8 cellular contexts compared by ENCODE assay signal in genomic region chr10:96129387-96130325, GRCh38. TPM values are rescaled to one million over a fixed set of nuclear protein-coding genes. Genes with fewer than 3 reads are reported as not detected.
DNase-seq lines count a peak whose midpoint lies in the region; ATAC-seq and TF ChIP-seq lines count a peak whose summit lies in the region.

A gene with protein sequence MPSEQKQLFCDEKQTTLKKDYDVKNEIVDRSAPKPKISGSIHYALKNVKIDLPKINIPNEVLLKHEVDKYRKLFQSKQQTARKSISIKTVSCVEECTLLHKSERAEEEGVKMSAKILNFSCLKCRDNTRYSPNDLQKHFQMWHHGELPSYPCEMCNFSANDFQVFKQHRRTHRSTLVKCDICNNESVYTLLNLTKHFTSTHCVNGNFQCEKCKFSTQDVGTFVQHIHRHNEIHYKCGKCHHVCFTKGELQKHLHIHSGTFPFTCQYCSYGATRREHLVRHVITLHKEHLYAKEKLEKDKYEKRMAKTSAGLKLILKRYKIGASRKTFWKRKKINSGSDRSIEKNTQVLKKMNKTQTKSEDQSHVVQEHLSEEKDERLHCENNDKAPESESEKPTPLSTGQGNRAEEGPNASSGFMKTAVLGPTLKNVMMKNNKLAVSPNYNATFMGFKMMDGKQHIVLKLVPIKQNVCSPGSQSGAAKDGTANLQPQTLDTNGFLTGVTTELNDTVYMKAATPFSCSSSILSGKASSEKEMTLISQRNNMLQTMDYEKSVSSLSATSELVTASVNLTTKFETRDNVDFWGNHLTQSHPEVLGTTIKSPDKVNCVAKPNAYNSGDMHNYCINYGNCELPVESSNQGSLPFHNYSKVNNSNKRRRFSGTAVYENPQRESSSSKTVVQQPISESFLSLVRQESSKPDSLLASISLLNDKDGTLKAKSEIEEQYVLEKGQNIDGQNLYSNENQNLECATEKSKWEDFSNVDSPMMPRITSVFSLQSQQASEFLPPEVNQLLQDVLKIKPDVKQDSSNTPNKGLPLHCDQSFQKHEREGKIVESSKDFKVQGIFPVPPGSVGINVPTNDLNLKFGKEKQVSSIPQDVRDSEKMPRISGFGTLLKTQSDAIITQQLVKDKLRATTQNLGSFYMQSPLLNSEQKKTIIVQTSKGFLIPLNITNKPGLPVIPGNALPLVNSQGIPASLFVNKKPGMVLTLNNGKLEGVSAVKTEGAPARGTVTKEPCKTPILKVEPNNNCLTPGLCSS (N-terminal part only) (plus strand): TSS chr10:96130297. CDS start chr10:96156323, 26,026 bp downstream.

- no peaks in the 10 kb centered on the region for H3K9me3 ChIP-seq in BE2C
- no peaks in the 10 kb centered on the region for H3K9me3 ChIP-seq in colonic mucosa

- peaks cover 20% of the 10 kb centered on the region for H3K27me3 ChIP-seq in BE2C
- no peaks in the 10 kb centered on the region for H3K27me3 ChIP-seq in colonic mucosa

- TF ChIP-seq CTCF in BE2C (IDR thresholded peaks at IDR 0.05; ENCODE audit: low read depth, low read length), result no peak
- no peak for TF ChIP-seq CTCF in colonic mucosa (IDR thresholded peaks at IDR 0.05)

- peak; percentile 89 for DNase-seq in BE2C
- peak; percentile 96 for DNase-seq in NCI-H510A (lab: John Stamatoyannopoulos, UW)
- DNase-seq in activated CD4-positive, alpha-beta T cell treated with anti-CD3 and anti-CD28 coated beads for 48 hours, result peak; percentile 91
- peak; percentile 94 for DNase-seq in colonic mucosa
- DNase-seq in left colon, result peak; percentile 94 to 95
- DNase-seq in stimulated activated CD4-positive, alpha-beta T cell treated with anti-CD3 and anti-CD28 coated beads, Interleukin-1b, Interleukin-23, amount 100 ng/mL, for 4 hours (ENCODE audit: low read depth in 2 of 2), result peak; percentile 74 to 84

- H3K4me3 ChIP-seq in BE2C (ENCODE audit: low read depth, low read length) (peak within 1 kb of the TSS; percentile 96), colonic mucosa (peak within 1 kb of the TSS; percentile 66)

- intact Hi-C loops in colonic mucosa (cut with DNase I) (loop anchor here (5.0 to 10.0 kb wide), 2 partner anchors 37 to 95 kb away; no protein-coding TSS in a partner anchor), left colon (cut with DNase I, micrococcal nuclease) (no loop called here)

- H3K4me1 ChIP-seq in BE2C, result no peaks in the 10 kb centered on the region; the same call in 1 of the 2 replicates
- no peaks in the 10 kb centered on the region for H3K4me1 ChIP-seq in colonic mucosa

- peak within 1 kb of the TSS; percentile 94 for H3K27ac ChIP-seq in colonic mucosa

- H3K36me3 ChIP-seq in BE2C (no peaks in the 10 kb centered on the region), colonic mucosa (no peaks in the 10 kb centered on the region)

- peak; percentile 86 for ATAC-seq in HG03432 (IDR thresholded peaks at IDR 0.05; ENCODE audit: unreplicated experiment)
- peak; percentile 94 for ATAC-seq in left colon

- TF ChIP-seq POLR2A in GM19193 (IDR thresholded peaks at IDR 0.05; ENCODE audit: extremely low read depth, insufficient read depth, insufficient read length), result peak; percentile 90

- peak within 1 kb of the TSS; percentile 83 to 92 for H3K9ac ChIP-seq in colonic mucosa (ENCODE audit: low read depth in 2 of 2, low read length in 2 of 2)

RNA-seq across cellular contexts. Expression of the gene that starts here (rescaled TPM):
- polyA plus RNA-seq in BE2C (2012; ENCODE audit: insufficient read depth, insufficient read length, low read depth), result 24.5 TPM
- 10 to 100 TPM; 28.5 to 29.4 TPM for total RNA-seq in colonic mucosa
- 10 to 100 TPM; 37.6 to 39.6 TPM for total RNA-seq in left colon

Comparison
In these comparisons a context has a peak if more than half of its experiments do, and no peak if none do; other contexts are left out.
1. Peak in every context shown above with its lines: DNase-seq, ATAC-seq, H3K4me3 ChIP-seq and H3K27ac ChIP-seq.